ENCODE assay signal across 10 cellular contexts in genomic region chr2:42926438-42927333, GRCh38.
DNase-seq lines count a peak whose midpoint lies in the region; ATAC-seq and TF ChIP-seq lines count a peak whose summit lies in the region.
"Had no signal": no experiment of that assay in that cellular context is flagged by ENCODE, and none has a peak within 500 bp of the region (broad histone marks: within the 10 kb centered on the region; RNA-seq: fewer than 3 reads in every experiment).

No MANE protein-coding gene starts in this region.

- no peak for TF ChIP-seq CTCF in C4-2B (conservative IDR thresholded peaks at IDR 0.05)
- no peak for TF ChIP-seq CTCF in osteocyte (IDR thresholded peaks at IDR 0.05)

- no peaks in the 10 kb centered on the region for H3K9me3 Mint-ChIP-seq in osteocyte (ENCODE audit: unreplicated experiment)
- H3K9me3 Mint-ChIP-seq: activated T-cell treated with anti-CD3 and anti-CD28 coated beads, Interleukin-2, amount 50 U/mL, for 24 hours; effector memory CD8-positive, alpha-beta T cell had no signal

- no peaks in the 10 kb centered on the region for H3K27me3 Mint-ChIP-seq in osteocyte (ENCODE audit: unreplicated experiment)
- H3K27me3 Mint-ChIP-seq: activated T-cell treated with anti-CD3 and anti-CD28 coated beads, Interleukin-2, amount 50 U/mL, for 24 hours had no signal

- no peaks in the 10 kb centered on the region for H3K36me3 Mint-ChIP-seq in osteocyte (ENCODE audit: unreplicated experiment)

- no peak overlapping the region for H3K4me3 Mint-ChIP-seq in osteocyte (ENCODE audit: unreplicated experiment)
- H3K4me3 Mint-ChIP-seq: activated T-cell treated with anti-CD3 and anti-CD28 coated beads, Interleukin-2, amount 50 U/mL, for 24 hours; effector memory CD8-positive, alpha-beta T cell had no signal

- peaks cover 91% of the 10 kb centered on the region for H3K4me1 Mint-ChIP-seq in osteocyte (ENCODE audit: unreplicated experiment)

- DNase-seq in NCI-H1417 treated with DMSO at 0.1 percent for 48 hours (lab: John Stamatoyannopoulos, UW) (peak; percentile 56), osteocyte (ENCODE audit: extremely low spot score, unreplicated experiment) (no peak), retina (no peak), SKM-1 (lab: John Stamatoyannopoulos, UW; ENCODE audit: unreplicated experiment) (no peak)
- DNase-seq: activated T-cell treated with anti-CD3 and anti-CD28 coated beads, Interleukin-2, amount 50 U/mL, for 24 hours; effector memory CD8-positive, alpha-beta T cell had no signal

- H3K27ac ChIP-seq in C4-2B: peak overlapping the region; percentile 63

- H3K27ac Mint-ChIP-seq in osteocyte (ENCODE audit: unreplicated experiment): peak overlapping the region; percentile 99
- H3K27ac Mint-ChIP-seq: activated T-cell treated with anti-CD3 and anti-CD28 coated beads, Interleukin-2, amount 50 U/mL, for 24 hours; effector memory CD8-positive, alpha-beta T cell had no signal

- peak; percentile 29 for ATAC-seq in esophagus mucosa
- no peak for ATAC-seq in GM19328 (IDR thresholded peaks at IDR 0.05; ENCODE audit: unreplicated experiment)
- no peak for ATAC-seq in GM19023 (IDR thresholded peaks at IDR 0.05; ENCODE audit: unreplicated experiment)
- ATAC-seq: effector memory CD8-positive, alpha-beta T cell had no signal
